ENCODE assay signal across 8 cellular contexts in genomic region chr11:48172818-48173609, GRCh38. TPM values are rescaled to one million over a fixed set of nuclear protein-coding genes. Genes with fewer than 3 reads are reported as not detected.
DNase-seq lines count a peak whose midpoint lies in the region; ATAC-seq, FAIRE-seq and TF ChIP-seq lines count a peak whose summit lies in the region.

No MANE protein-coding gene starts in this region.

- peak; percentile 94 for TF ChIP-seq CTCF in D721Med (IDR thresholded peaks at IDR 0.05; ENCODE audit: insufficient read depth, missing control alignments)
- TF ChIP-seq CTCF in heart left ventricle (IDR thresholded peaks at IDR 0.05) = peak; percentile 78 to 90 (median 84)

- H3K4me3 Mint-ChIP-seq in activated naive CD8-positive, alpha-beta T cell treated with anti-CD3 and anti-CD28 coated beads, Interleukin-2, amount 10 ng/mL, durations not matched to agents 7 days and 5 days = no peak overlapping the region

- peaks cover 17% of the 10 kb centered on the region for H3K4me1 Mint-ChIP-seq in activated naive CD8-positive, alpha-beta T cell treated with anti-CD3 and anti-CD28 coated beads, Interleukin-2, amount 10 ng/mL, durations not matched to agents 7 days and 5 days

- no peaks in the 10 kb centered on the region for H3K79me2 ChIP-seq in Karpas-422 (ENCODE audit: low read length)

- no peak for FAIRE-seq in D721Med (lab: Jason Lieb, UNC)

- no peaks in the 10 kb centered on the region for H3K9me2 ChIP-seq in Karpas-422 (replicated peaks; ENCODE audit: insufficient read depth, low read length)

- H3K4me3 ChIP-seq in Karpas-422 (ENCODE audit: low read length) (no peak overlapping the region), heart left ventricle (peak overlapping the region in 3 of 12 donors; percentile 13 to 28 (median 26))

- no peak overlapping the region for H3K9ac ChIP-seq in Karpas-422 (ENCODE audit: low read length)

- H3K4me1 ChIP-seq in Karpas-422 (ENCODE audit: low read length) = no peaks in the 10 kb centered on the region
- peaks cover 0 to 46% (median 29%) of the 10 kb centered on the region in 12 donors for H3K4me1 ChIP-seq in heart left ventricle

- H3K9me3 ChIP-seq in Karpas-422 (ENCODE audit: low read length) (no peaks in the 10 kb centered on the region), heart left ventricle (no peaks in the 10 kb centered on the region)

- H3K27me3 ChIP-seq in Karpas-422 (ENCODE audit: low read length) (no peaks in the 10 kb centered on the region), heart left ventricle (no peaks in the 10 kb centered on the region)

- H3K4me2 ChIP-seq in Karpas-422 (ENCODE audit: low read depth, low read length, poor library complexity, severe bottlenecking) = no peak overlapping the region

- H3K9me3 Mint-ChIP-seq in activated naive CD8-positive, alpha-beta T cell treated with anti-CD3 and anti-CD28 coated beads, Interleukin-2, amount 10 ng/mL, durations not matched to agents 7 days and 5 days = no peaks in the 10 kb centered on the region

- 30 to 40% (median 36%) methylated on average over 13 to 14 of the region's 14 CpGs for WGBS in heart left ventricle, 4 donors

- POLR2A ChIA-PET in activated naive CD8-positive, alpha-beta T cell treated with anti-CD3 and anti-CD28 coated beads, Interleukin-2, amount 10 ng/mL, durations not matched to agents 7 days and 5 days (lab: Charles Lee) = no interaction called here

- peaks cover 4% of the 10 kb centered on the region for H3K36me3 Mint-ChIP-seq in activated naive CD8-positive, alpha-beta T cell treated with anti-CD3 and anti-CD28 coated beads, Interleukin-2, amount 10 ng/mL, durations not matched to agents 7 days and 5 days

- no peak overlapping the region for H3K27ac Mint-ChIP-seq in activated naive CD8-positive, alpha-beta T cell treated with anti-CD3 and anti-CD28 coated beads, Interleukin-2, amount 10 ng/mL, durations not matched to agents 7 days and 5 days

- in situ Hi-C loops in SK-MEL-5 (cut with HindIII; ENCODE audit: low pct_unique_long_range_greater_than_20kb, low sequenced_read_pairs) = no loop called here

- H3K27ac ChIP-seq in Karpas-422 (ENCODE audit: low read length) (no peak overlapping the region), heart left ventricle (peak overlapping the region in 11 of 12 donors; percentile 17 to 91 (median 71))

- H2AFZ ChIP-seq in Karpas-422 (ENCODE audit: low read length) = no peak overlapping the region

- no peaks in the 10 kb centered on the region for H3K27me3 Mint-ChIP-seq in activated naive CD8-positive, alpha-beta T cell treated with anti-CD3 and anti-CD28 coated beads, Interleukin-2, amount 10 ng/mL, durations not matched to agents 7 days and 5 days

- H3K36me3 ChIP-seq in Karpas-422 (ENCODE audit: insufficient read depth, low read length) = peaks cover 24% of the 10 kb centered on the region
- H3K36me3 ChIP-seq in heart left ventricle = peaks cover 0 to 10% (median 0%) of the 10 kb centered on the region in 9 donors

- ATAC-seq in GM21390 (IDR thresholded peaks at IDR 0.05; ENCODE audit: unreplicated experiment) = peak; percentile 88
- ATAC-seq in activated naive CD8-positive, alpha-beta T cell treated with anti-CD3 and anti-CD28 coated beads, Interleukin-2, amount 10 ng/mL, durations not matched to agents 7 days and 5 days (ENCODE audit: low read depth) = peak; percentile 49
- ATAC-seq in heart left ventricle = peak; percentile 48 to 73 (median 66)

- no peak for TF ChIP-seq POLR2A in heart left ventricle (IDR thresholded peaks at IDR 0.05)

- no peaks in the 10 kb centered on the region for H4K20me1 ChIP-seq in Karpas-422 (ENCODE audit: insufficient read depth, low read depth, low read length)

- DNase-seq in D721Med (ENCODE audit: insufficient read length, low spot score) = peak; percentile 54
- peak; percentile 86 for DNase-seq in Karpas-422
- peak; percentile 73 for DNase-seq in SK-MEL-5 (ENCODE audit: low read depth, low spot score)
- DNase-seq in activated naive CD8-positive, alpha-beta T cell treated with anti-CD3 and anti-CD28 coated beads, Interleukin-2, amount 10 ng/mL, durations not matched to agents 7 days and 5 days = peak; percentile 60
- DNase-seq in heart left ventricle = peak; percentile 59 to 82 (median 69)
- DNase-seq in retina = peak; percentile 75
- no peak for DNase-seq in foreskin melanocyte

- intact Hi-C loops in heart left ventricle (cut with DNase I) = loop anchor here in 2 of 10 donors (5.0 to 10.0 kb wide), 3 partner anchors 134 to 994 kb away; partner anchors contain the start of gene OR4S1 (in 2 of the 2)

RNA-seq across cellular contexts. Expression of gene OR4B1, which starts 43.6 kb away (rescaled TPM):
- total RNA-seq in Karpas-422 (2014; rRNA removed; shearing (Covaris generic); ENCODE audit: low replicate concordance) = not detected in 2 replicates
- total RNA-seq in SK-MEL-5 (2014; rRNA removed; shearing (Covaris generic)) = not detected in 2 replicates
- polyA plus RNA-seq in SK-MEL-5 (2015; cell fraction: cytosol; rRNA removed) = not detected in 2 replicates
- not detected in 2 replicates for polyA plus RNA-seq in SK-MEL-5 (2015; cell fraction: nucleus; rRNA removed)
- not detected for total RNA-seq in activated naive CD8-positive, alpha-beta T cell treated with anti-CD3 and anti-CD28 coated beads, Interleukin-2, amount 10 ng/mL, durations not matched to agents 7 days and 5 days
- not detected for total RNA-seq in heart left ventricle
- not detected for polyA plus RNA-seq in heart left ventricle
